ENCODE assay signal across 26 cellular contexts in genomic region chr4:13219971-13220370, GRCh38.
"Had no signal": no experiment of that assay in that cellular context is flagged by ENCODE, and none has a peak within 500 bp of the region (broad histone marks: within the 10 kb centered on the region; RNA-seq: fewer than 3 reads in every experiment).

No MANE protein-coding gene starts in this region.

- H3K27me3 ChIP-seq: colonic mucosa, dorsolateral prefrontal cortex, esophagus muscularis mucosa, esophagus squamous epithelium, foreskin keratinocyte, gastrocnemius medialis, gastroesophageal sphincter, heart left ventricle, heart right ventricle, hepatocyte had no signal

- ATAC-seq: effector memory CD8-positive, alpha-beta T cell; esophagus mucosa; foreskin keratinocyte; gastrocnemius medialis; gastroesophageal sphincter; heart left ventricle; heart right ventricle had no signal

- H3K27ac ChIP-seq: colonic mucosa, dorsolateral prefrontal cortex, epithelial cell of prostate, esophagus squamous epithelium, foreskin keratinocyte, gastrocnemius medialis, heart right ventricle, hepatocyte had no signal

- H3K4me1 ChIP-seq: colonic mucosa, esophagus squamous epithelium, foreskin keratinocyte, gastrocnemius medialis had no signal

- H3K4me3 Mint-ChIP-seq: dendritic cell treated with granulocyte-macrophage colony-stimulating factor and Interleukin-4, amounts not matched to agents 40 ng/mL and 50 ng/mL, for 4 days; effector memory CD8-positive, alpha-beta T cell; endodermal cell had no signal

- H3K4me3 ChIP-seq: colonic mucosa, coronary artery, dorsolateral prefrontal cortex, esophagus muscularis mucosa, esophagus squamous epithelium, gastrocnemius medialis, gastroesophageal sphincter, heart left ventricle, heart right ventricle, hepatocyte had no signal

- H2AFZ ChIP-seq: hepatocyte had no signal

- DNase-seq: colonic mucosa; cortex of kidney; dermis blood vessel endothelial cell; dorsolateral prefrontal cortex; effector CD4-positive, alpha-beta T cell; effector CD8-positive, alpha-beta T cell; effector memory CD4-positive, alpha-beta T cell; effector memory CD8-positive, alpha-beta T cell; endodermal cell; erythroblast; esophagus squamous epithelium; foreskin fibroblast; foreskin keratinocyte; foreskin melanocyte; gastrocnemius medialis; glutamatergic neuron; head of caudate nucleus; heart left ventricle; heart right ventricle had no signal

- H3K36me3 ChIP-seq: colonic mucosa, esophagus muscularis mucosa, esophagus squamous epithelium, gastrocnemius medialis, gastroesophageal sphincter, heart left ventricle, heart right ventricle had no signal

- H3K27ac Mint-ChIP-seq: dendritic cell treated with granulocyte-macrophage colony-stimulating factor and Interleukin-4, amounts not matched to agents 40 ng/mL and 50 ng/mL, for 4 days; effector memory CD8-positive, alpha-beta T cell; endodermal cell had no signal

- H3K4me1 Mint-ChIP-seq: endodermal cell had no signal

- H3K9me3 ChIP-seq: colonic mucosa, esophagus muscularis mucosa, esophagus squamous epithelium, gastrocnemius medialis, gastroesophageal sphincter had no signal

- H3K27me3 Mint-ChIP-seq: dendritic cell treated with granulocyte-macrophage colony-stimulating factor and Interleukin-4, amounts not matched to agents 40 ng/mL and 50 ng/mL, for 4 days; effector memory CD8-positive, alpha-beta T cell had no signal

- H3K4me2 ChIP-seq: hepatocyte had no signal

- H3K79me2 ChIP-seq: hepatocyte had no signal
